Comparison of ENCODE assay signal across 13 cellular contexts in genomic region chr19:17081672-17082630, GRCh38. TPM values are rescaled to one million over a fixed set of nuclear protein-coding genes. Genes with fewer than 3 reads are reported as not detected.
DNase-seq lines count a peak whose midpoint lies in the region; ATAC-seq, FAIRE-seq and TF ChIP-seq lines count a peak whose summit lies in the region.
"Had no signal": no experiment of that assay in that cellular context is flagged by ENCODE, and none has a peak within 500 bp of the region (broad histone marks: within the 10 kb centered on the region; RNA-seq: fewer than 3 reads in every experiment).

No MANE protein-coding gene starts in this region.

- no peak overlapping the region for H3K56ac ChIP-seq in H1 (replicated peaks; ENCODE audit: insufficient read length, low read depth, low read length)

- CTCF ChIA-PET in MCF 10A (lab: Yijun Ruan, JAX), result interaction anchor here (0.6 kb wide), 1 partner anchor 349 kb away, joined by 4 read pairs; no protein-coding TSS in a partner anchor
- CTCF ChIA-PET in H1 (lab: Charles Lee; ENCODE audit: partially characterized antibody), result no interaction called here

- TF ChIP-seq POLR2A in breast epithelium (IDR thresholded peaks at IDR 0.05) (no peak), H1 (IDR thresholded peaks at IDR 0.05; ENCODE audit: control extremely low read depth in 1 of 2, low read depth in 2 of 2, low read length in 2 of 2) (no peak), vagina (IDR thresholded peaks at IDR 0.05) (no peak)

- H3K79me1 ChIP-seq in H1 (ENCODE audit: low read depth, low read length), result peaks cover 28% of the 10 kb centered on the region

- H4K5ac ChIP-seq in H1 (ENCODE audit: insufficient read length, low read depth, low read length), result no peak overlapping the region

- TF ChIP-seq RAD21 in H1 (IDR thresholded peaks at IDR 0.05 in 1 of 2, conservative IDR thresholded peaks at IDR 0.05 in 1 of 2; ENCODE audit: low read depth in 2 of 2, low read length in 2 of 2), result no peak

- H2AK5ac ChIP-seq in H1 (ENCODE audit: low read depth, low read length), result no peak overlapping the region

- H3K9me3 Mint-ChIP-seq in MCF 10A (ENCODE audit: unreplicated experiment) (no peaks in the 10 kb centered on the region), nephron progenitor cell (no peaks in the 10 kb centered on the region)
- H3K9me3 Mint-ChIP-seq: T-cell had no signal

- H3K36me3 Mint-ChIP-seq in MCF 10A (ENCODE audit: insufficient read depth, unreplicated experiment) (peaks cover 14% of the 10 kb centered on the region), nephron progenitor cell (ENCODE audit: low read depth) (peaks cover 3% of the 10 kb centered on the region)

- H3K27me3 ChIP-seq in breast epithelium (no peaks in the 10 kb centered on the region), H1 (replicated peaks in 1 of 4; ENCODE audit: control insufficient read depth in 3 of 4, extremely low read depth in 1 of 4, insufficient read depth in 3 of 4, low read length in 3 of 4) (no peaks in the 10 kb centered on the region), vagina (no peaks in the 10 kb centered on the region), psoas muscle (ENCODE audit: insufficient read depth in 3 of 3, low read length in 2 of 3) (no peaks in the 10 kb centered on the region)

- ATAC-seq in GM21515 (IDR thresholded peaks at IDR 0.05; ENCODE audit: unreplicated experiment) (no peak), psoas muscle (no peak)
- ATAC-seq: T-cell had no signal

- peak overlapping the region; percentile 15; the same call in 1 of the 2 replicates for H4K8ac ChIP-seq in H1 (ENCODE audit: extremely low read depth, insufficient read depth, low read length)

- H2BK120ac ChIP-seq in H1 (replicated peaks; ENCODE audit: low read depth, low read length), result no peak overlapping the region

- 0 out of 2 replicates have a peak overlapping the region, but pooled peaks have one; percentile 17 for H2BK12ac ChIP-seq in H1 (ENCODE audit: low read depth, low read length)

- no peaks in the 10 kb centered on the region for H3K27me3 Mint-ChIP-seq in MCF 10A (ENCODE audit: insufficient read depth, unreplicated experiment)
- peaks cover 3% of the 10 kb centered on the region for H3K27me3 Mint-ChIP-seq in nephron progenitor cell (ENCODE audit: low read depth, poor library complexity)
- H3K27me3 Mint-ChIP-seq: T-cell had no signal

- 83% methylated on average over 19 of the region's 20 CpGs; no CpG with 5 or more reads in 1 of the 2 experiments for WGBS in H1 (ENCODE audit: extremely low coverage in 1 of 2, insufficient coverage in 1 of 2, insufficient read length in 1 of 2, insufficient replicate concordance in 2 of 2, low coverage in 1 of 2, low lambda C conversion rate in 2 of 2, missing lambda C conversion rate in 1 of 2), 2 experiments
- WGBS in psoas muscle, 3 donors, result 59 to 65% (median 61%) methylated on average over 19 to 20 of the region's 20 CpGs

- H3K18ac ChIP-seq in H1 (ENCODE audit: extremely low read depth, low read length), result no peak overlapping the region

- no peak overlapping the region for H2AFZ ChIP-seq in H1 (ENCODE audit: low read length)

- H3K79me2 ChIP-seq in H1 (ENCODE audit: control insufficient read depth in 1 of 2, insufficient read depth in 2 of 2, low read length in 2 of 2), result peaks cover 4 to 75% of the 10 kb centered on the region in 2 experiments; a peak in 2 of 4 replicates

- no peak overlapping the region for H3K4me2 ChIP-seq in H1 (ENCODE audit: insufficient read depth in 1 of 2, low read depth in 2 of 2, low read length in 2 of 2)

- BruUV-seq in MCF 10A (replicated peaks; lab: Mats Ljungman, UMichigan), result no TSS peak

- no peak overlapping the region for H3K9ac ChIP-seq in H1 (replicated peaks in 1 of 4; ENCODE audit: extremely low read depth in 1 of 4, low read depth in 3 of 4, low read length in 3 of 4)

- H3K4me1 Mint-ChIP-seq in MCF 10A (ENCODE audit: insufficient read depth, unreplicated experiment) (peaks cover 27% of the 10 kb centered on the region), nephron progenitor cell (peaks cover 42% of the 10 kb centered on the region)

- no peak overlapping the region for H2BK15ac ChIP-seq in H1 (ENCODE audit: low read length)

- H3K27ac Mint-ChIP-seq in MCF 10A (ENCODE audit: low read depth, unreplicated experiment) (no peak overlapping the region), nephron progenitor cell (peak overlapping the region; percentile 95)

- H3K27ac ChIP-seq in breast epithelium, result peak overlapping the region; percentile 3 to 38
- H3K27ac ChIP-seq in H1 (ENCODE audit: low read depth, low read length), result no peak overlapping the region
- H3K27ac ChIP-seq in vagina, result peak overlapping the region; percentile 93
- no peak overlapping the region for H3K27ac ChIP-seq in psoas muscle

- H3K9me3 ChIP-seq in breast epithelium (no peaks in the 10 kb centered on the region), H1 (ENCODE audit: insufficient read depth in 2 of 2, low read depth in 1 of 2, low read length in 1 of 2) (no peaks in the 10 kb centered on the region), vagina (no peaks in the 10 kb centered on the region), psoas muscle (no peaks in the 10 kb centered on the region)

- FAIRE-seq in H1 (lab: Jason Lieb, UNC), result no peak

- DNase-seq in breast epithelium (ENCODE audit: low spot score in 2 of 2), result no peak
- no peak for DNase-seq in MCF 10A (ENCODE audit: unreplicated experiment)
- DNase-seq in H1 (ENCODE audit: low read depth in 1 of 2, low spot score in 2 of 2), result no peak
- no peak for DNase-seq in nephron progenitor cell
- no peak for DNase-seq in vagina (ENCODE audit: extremely low spot score in 2 of 2)
- DNase-seq in NCI-H1694 treated with DMSO at 0.1 percent for 48 hours (lab: John Stamatoyannopoulos, UW), result no peak
- DNase-seq in psoas muscle, result no peak
- DNase-seq: activated CD8-positive, alpha-beta memory T cell treated with anti-CD3 and anti-CD28 coated beads for 24 hours; foreskin fibroblast; NCI-H526 treated with DMSO at 0.1 percent for 48 hours; T-cell had no signal

- H4K20me1 ChIP-seq in H1 (replicated peaks in 1 of 2; ENCODE audit: control insufficient read depth in 1 of 2, insufficient read depth in 2 of 2, low read length in 2 of 2), result peaks cover 13 to 34% of the 10 kb centered on the region in 2 experiments

- peaks cover 2 to 11% of the 10 kb centered on the region in 2 donors for H3K4me1 ChIP-seq in breast epithelium
- H3K4me1 ChIP-seq in H1 (replicated peaks in 1 of 4; ENCODE audit: control insufficient read depth in 3 of 4, insufficient read depth in 4 of 4, low read length in 3 of 4), result peaks cover 0 to 5% (median 2%) of the 10 kb centered on the region in 4 experiments; a peak in 3 of 7 replicates
- peaks cover 60% of the 10 kb centered on the region for H3K4me1 ChIP-seq in vagina
- H3K4me1 ChIP-seq in psoas muscle, result peaks cover 14% of the 10 kb centered on the region

- H4K91ac ChIP-seq in H1 (replicated peaks; ENCODE audit: insufficient read length, low read length), result no peak overlapping the region

- H2BK5ac ChIP-seq in H1 (ENCODE audit: low read depth, low read length), result no peak overlapping the region

- H3K36me3 ChIP-seq in breast epithelium (no peaks in the 10 kb centered on the region), H1 (ENCODE audit: control insufficient read depth in 2 of 4, insufficient read depth in 4 of 4, low read length in 3 of 4) (no peaks in the 10 kb centered on the region; a peak in 1 of 8 replicates), vagina (no peaks in the 10 kb centered on the region), psoas muscle (ENCODE audit: insufficient read depth in 1 of 2, low read depth in 1 of 2) (no peaks in the 10 kb centered on the region)

- no peaks in the 10 kb centered on the region for H3K23me2 ChIP-seq in H1 (ENCODE audit: low read depth, low read length)

- H3K4me3 Mint-ChIP-seq in MCF 10A (ENCODE audit: unreplicated experiment) (no peak overlapping the region), nephron progenitor cell (no peak overlapping the region)
- H3K4me3 Mint-ChIP-seq: T-cell had no signal

- H3K23ac ChIP-seq in H1 (ENCODE audit: insufficient read length), result no peak overlapping the region

- no peak overlapping the region for H3K4ac ChIP-seq in H1 (replicated peaks; ENCODE audit: insufficient read length, low read depth, low read length)

- TF ChIP-seq EP300 in H1 (IDR thresholded peaks at IDR 0.05; ENCODE audit: borderline replicate concordance in 1 of 2, low read depth in 2 of 2, low read length in 2 of 2), result no peak

- POLR2A ChIA-PET in MCF 10A (lab: Yijun Ruan, JAX) (interaction anchor here (2.9 kb wide), 1 partner anchor 133 kb away, joined by 10 read pairs; the partner anchor contains the start of gene USE1), H1 (lab: Charles Lee; ENCODE audit: partially characterized antibody) (no interaction called here)

- H2BK20ac ChIP-seq in H1 (ENCODE audit: low read length), result no peak overlapping the region

- H3K14ac ChIP-seq in H1 (ENCODE audit: insufficient read length), result no peak overlapping the region

- H3K4me3 ChIP-seq in breast epithelium (no peak overlapping the region), H1 (ENCODE audit: extremely low read depth in 1 of 4, insufficient read depth in 2 of 4, low read depth in 3 of 4, low read length in 4 of 4) (no peak overlapping the region), vagina (no peak overlapping the region), psoas muscle (no peak overlapping the region)

- TF ChIP-seq CTCF in breast epithelium (IDR thresholded peaks at IDR 0.05) (no peak), MCF 10A (IDR thresholded peaks at IDR 0.05; ENCODE audit: unreplicated experiment) (no peak), H1 (IDR thresholded peaks at IDR 0.05; ENCODE audit: control extremely low read depth in 1 of 3, insufficient read depth in 1 of 3, low read depth in 1 of 3, low read length in 3 of 3) (no peak), nephron progenitor cell (IDR thresholded peaks at IDR 0.05) (no peak), vagina (IDR thresholded peaks at IDR 0.05) (no peak), psoas muscle (IDR thresholded peaks at IDR 0.05) (no peak)

- intact Hi-C loops in breast epithelium (cut with DNase I; ENCODE audit: low total_unique reads) (no loop called here), MCF 10A (cut with micrococcal nuclease) (no loop called here), vagina (cut with DNase I) (no loop called here), psoas muscle (cut with DNase I) (no loop called here)

RNA-seq across cellular contexts. Expression of gene MYO9B, which starts 6.4 kb away (rescaled TPM):
- total RNA-seq in breast epithelium (10 to 100 TPM; 76.0 to 79.5 (median 77.4) TPM), MCF 10A (2022) (43.5 and 49.5 TPM in 2 replicates), vagina (100 TPM), psoas muscle (10 to 100 TPM; 13.8 to 16.4 (median 14.5) TPM)
- total RNA-seq in H1 (2021; fragmentation: NEBNext Ultra II Directional; extraction: Animal tissue kit (Norgen Biotek cat#: 25700)), result 76.8 and 77.1 TPM in 2 replicates
- polyA plus RNA-seq in H1 (2011; rRNA removed) (27.6 and 40.0 TPM in 2 replicates), psoas muscle (10 to 100 TPM in 2 of 3 donors, 1 to 10 TPM in 1; 9.0 to 23.7 (median 18.9) TPM)
- polyA plus RNA-seq in H1 (2011; cell fraction: cytosol; rRNA removed), result 26.7 TPM
- 102 TPM for polyA plus RNA-seq in H1 (2011; cell fraction: nucleus; rRNA removed)
- 43.2 to 61.2 TPM (median 54.2 TPM) in 4 replicates for polyA plus RNA-seq in H1 (2012, experiment 1 of 2)
- 37.9 TPM for polyA plus RNA-seq in H1 (2012, experiment 2 of 2)
- 33.9 TPM for polyA plus RNA-seq in H1 (2013, experiment 1 of 2)
- polyA plus RNA-seq in H1 (2013, experiment 2 of 2), result 30.2 TPM
- polyA minus RNA-seq in H1 (2011; rRNA and poly(A)+ RNA removed), result 51.3 and 52.3 TPM in 2 replicates
- polyA minus RNA-seq in H1 (2011; cell fraction: cytosol; rRNA and poly(A)+ RNA removed), result 53.7 TPM
- polyA minus RNA-seq in H1 (2011; cell fraction: nucleus; rRNA and poly(A)+ RNA removed), result 45.4 TPM

RNA-seq across cellular contexts. Expression of gene HAUS8, which starts 6.7 kb away (rescaled TPM):
- total RNA-seq in breast epithelium (1 to 10 TPM; 5.6 to 6.7 (median 5.8) TPM), MCF 10A (2022) (6.6 and 8.4 TPM in 2 replicates), vagina (4.7 TPM), psoas muscle (1 to 10 TPM; 1.8 to 5.9 (median 3.6) TPM)
- total RNA-seq in H1 (2021; fragmentation: NEBNext Ultra II Directional; extraction: Animal tissue kit (Norgen Biotek cat#: 25700)), result 23.2 and 23.5 TPM in 2 replicates
- polyA plus RNA-seq in H1 (2011; rRNA removed) (18.4 and 18.9 TPM in 2 replicates), psoas muscle (1 to 10 TPM; 4.2 to 5.7 (median 5.0) TPM)
- polyA plus RNA-seq in H1 (2011; cell fraction: cytosol; rRNA removed), result 20.5 TPM
- 27.7 TPM for polyA plus RNA-seq in H1 (2011; cell fraction: nucleus; rRNA removed)
- 19.8 to 25.4 TPM (median 24.1 TPM) in 4 replicates for polyA plus RNA-seq in H1 (2012, experiment 1 of 2)
- 10.9 TPM for polyA plus RNA-seq in H1 (2012, experiment 2 of 2)
- polyA plus RNA-seq in H1 (2013, experiment 1 of 2), result 23.0 TPM
- 24.3 TPM for polyA plus RNA-seq in H1 (2013, experiment 2 of 2)
- 9.2 and 17.3 TPM in 2 replicates for polyA minus RNA-seq in H1 (2011; rRNA and poly(A)+ RNA removed)
- polyA minus RNA-seq in H1 (2011; cell fraction: cytosol; rRNA and poly(A)+ RNA removed), result 8.3 TPM
- 11.8 TPM for polyA minus RNA-seq in H1 (2011; cell fraction: nucleus; rRNA and poly(A)+ RNA removed)

RNA-seq across cellular contexts. Expression of gene CPAMD8, which starts 55.3 kb away (rescaled TPM):
- total RNA-seq in breast epithelium (10 to 100 TPM in 2 of 3 donors, 1 to 10 TPM in 1; 9.5 to 24.0 (median 20.2) TPM), MCF 10A (2022) (1.3 and 2.3 TPM in 2 replicates), vagina (16.0 TPM), psoas muscle (1 to 10 TPM; 3.2 to 9.9 (median 8.0) TPM)
- total RNA-seq in H1 (2021; fragmentation: NEBNext Ultra II Directional; extraction: Animal tissue kit (Norgen Biotek cat#: 25700)), result 9.2 and 11.1 TPM in 2 replicates
- polyA plus RNA-seq in H1 (2011; rRNA removed) (6.1 and 11.2 TPM in 2 replicates), psoas muscle (1 to 10 TPM; 4.5 to 9.8 (median 9.0) TPM)
- 8.1 TPM for polyA plus RNA-seq in H1 (2011; cell fraction: cytosol; rRNA removed)
- 28.3 TPM for polyA plus RNA-seq in H1 (2011; cell fraction: nucleus; rRNA removed)
- 5.0 to 9.0 TPM (median 7.1 TPM) in 4 replicates for polyA plus RNA-seq in H1 (2012, experiment 1 of 2)
- polyA plus RNA-seq in H1 (2012, experiment 2 of 2), result 4.6 TPM
- 6.6 TPM for polyA plus RNA-seq in H1 (2013, experiment 1 of 2)
- 6.1 TPM for polyA plus RNA-seq in H1 (2013, experiment 2 of 2)
- polyA minus RNA-seq in H1 (2011; rRNA and poly(A)+ RNA removed), result 9.4 and 10.3 TPM in 2 replicates
- polyA minus RNA-seq in H1 (2011; cell fraction: cytosol; rRNA and poly(A)+ RNA removed), result 6.2 TPM
- 13.3 TPM for polyA minus RNA-seq in H1 (2011; cell fraction: nucleus; rRNA and poly(A)+ RNA removed)
- total RNA-seq: H4 had no signal

Comparison
In these comparisons a context has a peak if more than half of its experiments do, and no peak if none do; other contexts are left out.
1. H3K27ac ChIP-seq: peak in breast epithelium (2 of 2) and vagina (single experiment); none in H1 (single experiment) and psoas muscle (single experiment).